ENCODE assay signal across 12 cellular contexts in genomic region chr4:85489273-85489672, GRCh38. TPM values are rescaled to one million over a fixed set of nuclear protein-coding genes. Genes with fewer than 3 reads are reported as not detected.
A peak's percentile ranks its signal among the peaks of the same experiment; 100 is the strongest.
DNase-seq lines count a peak whose midpoint lies in the region; ATAC-seq and TF ChIP-seq lines count a peak whose summit lies in the region.
"Had no signal": no experiment of that assay in that cellular context is flagged by ENCODE, and none has a peak within 500 bp of the region (broad histone marks: within the 10 kb centered on the region; RNA-seq: fewer than 3 reads in every experiment).

No MANE protein-coding gene starts in this region.

- 0 out of 2 replicates have a peak, but pooled peaks cover 7% of the 10 kb centered on the region for H3F3A ChIP-seq in OCI-LY1 (ENCODE audit: insufficient read depth, low read length)

- H3K9me3 Mint-ChIP-seq in chondrocyte (ENCODE audit: low read depth) = no peaks in the 10 kb centered on the region

- DNase-seq in HCEC 1CT (peak; percentile 61), fibroblast of the aortic adventitia (ENCODE audit: low read depth) (peak; percentile 44), pons (ENCODE audit: low spot score) (peak; percentile 33), CD1c-positive myeloid dendritic cell (ENCODE audit: extremely low spot score) (no peak), chondrocyte (ENCODE audit: low spot score) (no peak)
- DNase-seq: activated effector memory CD4-positive, alpha-beta T cell treated with Interleukin-2 at 50 U/mL for 16 hours; cerebellar nuclear complex; gastrocnemius medialis; NCI-H2029 treated with DMSO at 0.1 percent for 48 hours; right lobe of liver had no signal

- peaks cover 6% of the 10 kb centered on the region for H3K4me1 Mint-ChIP-seq in chondrocyte (ENCODE audit: low read depth)

- H3K9me3 ChIP-seq in OCI-LY1 (ENCODE audit: low read length) = no peaks in the 10 kb centered on the region
- H3K9me3 ChIP-seq: gastrocnemius medialis, right lobe of liver had no signal

- ATAC-seq in GM21526 (IDR thresholded peaks at IDR 0.05; ENCODE audit: low FRiP score, unreplicated experiment) = no peak

- H2AFZ ChIP-seq in OCI-LY1 (ENCODE audit: low read length) = no peak overlapping the region

- peaks cover 89% of the 10 kb centered on the region for H3K79me2 ChIP-seq in OCI-LY1 (ENCODE audit: insufficient read depth, low read length)

- H3K9ac ChIP-seq in OCI-LY1 (ENCODE audit: low read length) = peak overlapping the region; percentile 49; the same call in 1 of the 2 replicates

- H3K9me2 ChIP-seq in OCI-LY1 (ENCODE audit: low read depth, low read length) = no peaks in the 10 kb centered on the region

- no peaks in the 10 kb centered on the region for H3K36me3 Mint-ChIP-seq in chondrocyte (ENCODE audit: low read depth)

- H3K27ac Mint-ChIP-seq in chondrocyte (ENCODE audit: unreplicated experiment) = no peak overlapping the region

- H4K20me1 ChIP-seq in OCI-LY1 (ENCODE audit: insufficient read depth, low read length) = no peaks in the 10 kb centered on the region

- H3K4me3 Mint-ChIP-seq in chondrocyte (ENCODE audit: unreplicated experiment) = no peak overlapping the region

- TF ChIP-seq CTCF in OCI-LY1 (IDR thresholded peaks at IDR 0.05; ENCODE audit: low read length) = no peak
- no peak for TF ChIP-seq CTCF in fibroblast of the aortic adventitia (IDR thresholded peaks at IDR 0.05; ENCODE audit: insufficient read depth, low read length)
- TF ChIP-seq CTCF in chondrocyte (IDR thresholded peaks at IDR 0.05) = no peak

- no peaks in the 10 kb centered on the region for H3K27me3 Mint-ChIP-seq in chondrocyte (ENCODE audit: low read depth)

- H3K27ac ChIP-seq in OCI-LY1 (ENCODE audit: low read depth, low read length, poor library complexity, severe bottlenecking) = peak overlapping the region; percentile 89
- H3K27ac ChIP-seq: gastrocnemius medialis, right lobe of liver had no signal

- peak overlapping the region; percentile 58 for H3K4me2 ChIP-seq in OCI-LY1 (ENCODE audit: low read length)

- H3K36me3 ChIP-seq in OCI-LY1 (ENCODE audit: insufficient read depth, low read length) = peaks cover 27% of the 10 kb centered on the region
- H3K36me3 ChIP-seq: gastrocnemius medialis, right lobe of liver had no signal

- no peaks in the 10 kb centered on the region for H3K27me3 ChIP-seq in OCI-LY1 (ENCODE audit: insufficient read depth, low read length)
- H3K27me3 ChIP-seq: gastrocnemius medialis, right lobe of liver had no signal

- peak overlapping the region; percentile 23 for H3K4me3 ChIP-seq in OCI-LY1 (ENCODE audit: low read depth, low read length, poor library complexity, severe bottlenecking)
- H3K4me3 ChIP-seq in fibroblast of the aortic adventitia (ENCODE audit: low read depth, low read length) = no peak overlapping the region
- H3K4me3 ChIP-seq: gastrocnemius medialis, right lobe of liver had no signal

- H3K4me1 ChIP-seq in OCI-LY1 (ENCODE audit: insufficient read depth, low read length, severe bottlenecking) = peaks cover 71% of the 10 kb centered on the region
- H3K4me1 ChIP-seq: gastrocnemius medialis, right lobe of liver had no signal

RNA-seq across cellular contexts. Expression of gene ARHGAP24, which starts 14.3 kb away (rescaled TPM):
- total RNA-seq in fibroblast of the aortic adventitia (ENCODE audit: low replicate concordance) = 67.6 and 104 TPM in 2 replicates
- 21.1 to 22.0 TPM (median 21.6 TPM) in 3 replicates for total RNA-seq in chondrocyte

Comparison
In these comparisons a context has a peak if more than half of its experiments do, and no peak if none do; other contexts are left out.
1. DNase-seq: peak in HCEC 1CT (single experiment), fibroblast of the aortic adventitia (single experiment) and pons (single experiment); none in CD1c-positive myeloid dendritic cell (single experiment) and chondrocyte (single experiment).